2 cellular contexts compared by ENCODE assay signal in the genomic region with DNA sequence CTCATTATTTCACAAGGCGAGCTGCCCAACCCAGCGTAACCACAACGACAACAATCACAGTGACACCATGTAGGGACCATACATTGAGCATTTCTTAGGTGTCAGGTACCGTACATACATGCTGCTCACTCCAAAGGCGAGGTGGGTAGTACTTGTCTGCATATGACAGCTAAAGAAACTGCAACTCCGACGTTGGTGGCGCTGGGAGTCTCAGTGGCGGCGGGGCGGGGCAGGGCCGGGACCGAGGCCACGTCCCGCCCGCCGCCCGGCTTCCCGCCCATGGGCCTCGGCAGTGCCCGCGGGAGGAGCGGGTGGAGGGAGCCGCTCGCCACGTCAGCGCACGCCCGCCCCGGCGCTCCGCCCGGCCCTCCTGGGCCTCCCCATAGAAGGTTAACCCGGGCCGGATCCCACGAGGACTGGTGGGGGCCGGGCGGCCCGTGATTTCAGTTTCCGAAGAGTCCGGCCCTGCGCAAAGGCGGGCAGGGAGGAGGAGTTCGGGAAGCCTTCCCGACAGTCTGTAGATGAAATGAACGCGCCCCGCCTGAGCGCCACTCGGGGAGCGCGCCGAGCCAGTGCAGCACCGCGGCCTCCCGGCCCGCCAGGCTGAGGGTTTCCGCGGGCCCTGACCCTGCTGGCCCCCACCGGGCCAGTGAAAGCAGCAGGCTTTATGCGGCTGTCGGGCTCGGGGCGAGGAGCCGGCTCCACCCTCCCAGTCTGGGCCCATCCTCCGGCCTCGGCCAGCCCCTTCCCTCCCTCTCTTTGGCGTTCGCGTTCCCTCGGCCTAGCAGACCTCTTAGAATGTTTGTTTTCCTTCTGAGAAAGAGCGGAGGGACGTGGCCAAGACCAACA.
TF ChIP-seq lines count a peak whose summit lies in the region.

No MANE protein-coding gene starts in this region.

TF ChIP-seq in HEK293, 187 proteins besides CTCF, POLR2A, EP300 and RAD21 (continued from another document and continues in another):
- TF ChIP-seq ZIC2 (tag by site-specific recombination; IDR thresholded peaks at IDR 0.05) (peak; percentile 41; the same call in 1 of the 2 replicates), ZBTB48 (tag by site-specific recombination; IDR thresholded peaks at IDR 0.05) (peak; percentile 28; the same call in 1 of the 2 replicates), GLIS2 (tag by site-specific recombination; IDR thresholded peaks at IDR 0.05) (peak; percentile 93), ZNF266 (tag by site-specific recombination; IDR thresholded peaks at IDR 0.05; ENCODE audit: low read depth) (no peak), TRIM28 (IDR thresholded peaks at IDR 0.05; ENCODE audit: borderline replicate concordance, low read length) (peak; percentile 58; the same call in 1 of the 2 replicates), KLF16 (tag by site-specific recombination; IDR thresholded peaks at IDR 0.05) (peak; percentile 64), HOXA7 (CRISPR knock-in tag; IDR thresholded peaks at IDR 0.05; ENCODE audit: borderline replicate concordance) (no peak), KLF10 (tag by site-specific recombination; IDR thresholded peaks at IDR 0.05) (peak; percentile 41; the same call in 1 of the 2 replicates), KLF9 (tag by site-specific recombination; IDR thresholded peaks at IDR 0.05; ENCODE audit: low read depth) (0 out of 2 replicates have a peak, but pooled peaks have one; percentile 34), ZNF184 (tag by site-specific recombination; IDR thresholded peaks at IDR 0.05) (peak; percentile 65), ZNF785 (tag by site-specific recombination; IDR thresholded peaks at IDR 0.05) (no peak), ZNF654 (tag by site-specific recombination; IDR thresholded peaks at IDR 0.05; ENCODE audit: low read depth) (no peak), KLF7 (tag by site-specific recombination; IDR thresholded peaks at IDR 0.05; ENCODE audit: borderline replicate concordance) (peak; percentile 34; the same call in 1 of the 2 replicates), ZSCAN30 (tag by site-specific recombination; IDR thresholded peaks at IDR 0.05) (peak; percentile 43), KLF8 (tag by site-specific recombination; IDR thresholded peaks at IDR 0.05) (peak; percentile 42; the same call in 1 of the 2 replicates)
- TF ChIP-seq, protein P1, sequence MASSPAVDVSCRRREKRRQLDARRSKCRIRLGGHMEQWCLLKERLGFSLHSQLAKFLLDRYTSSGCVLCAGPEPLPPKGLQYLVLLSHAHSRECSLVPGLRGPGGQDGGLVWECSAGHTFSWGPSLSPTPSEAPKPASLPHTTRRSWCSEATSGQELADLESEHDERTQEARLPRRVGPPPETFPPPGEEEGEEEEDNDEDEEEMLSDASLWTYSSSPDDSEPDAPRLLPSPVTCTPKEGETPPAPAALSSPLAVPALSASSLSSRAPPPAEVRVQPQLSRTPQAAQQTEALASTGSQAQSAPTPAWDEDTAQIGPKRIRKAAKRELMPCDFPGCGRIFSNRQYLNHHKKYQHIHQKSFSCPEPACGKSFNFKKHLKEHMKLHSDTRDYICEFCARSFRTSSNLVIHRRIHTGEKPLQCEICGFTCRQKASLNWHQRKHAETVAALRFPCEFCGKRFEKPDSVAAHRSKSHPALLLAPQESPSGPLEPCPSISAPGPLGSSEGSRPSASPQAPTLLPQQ (tag by site-specific recombination; IDR thresholded peaks at IDR 0.05): peak; percentile 88
- TF ChIP-seq, protein P2, sequence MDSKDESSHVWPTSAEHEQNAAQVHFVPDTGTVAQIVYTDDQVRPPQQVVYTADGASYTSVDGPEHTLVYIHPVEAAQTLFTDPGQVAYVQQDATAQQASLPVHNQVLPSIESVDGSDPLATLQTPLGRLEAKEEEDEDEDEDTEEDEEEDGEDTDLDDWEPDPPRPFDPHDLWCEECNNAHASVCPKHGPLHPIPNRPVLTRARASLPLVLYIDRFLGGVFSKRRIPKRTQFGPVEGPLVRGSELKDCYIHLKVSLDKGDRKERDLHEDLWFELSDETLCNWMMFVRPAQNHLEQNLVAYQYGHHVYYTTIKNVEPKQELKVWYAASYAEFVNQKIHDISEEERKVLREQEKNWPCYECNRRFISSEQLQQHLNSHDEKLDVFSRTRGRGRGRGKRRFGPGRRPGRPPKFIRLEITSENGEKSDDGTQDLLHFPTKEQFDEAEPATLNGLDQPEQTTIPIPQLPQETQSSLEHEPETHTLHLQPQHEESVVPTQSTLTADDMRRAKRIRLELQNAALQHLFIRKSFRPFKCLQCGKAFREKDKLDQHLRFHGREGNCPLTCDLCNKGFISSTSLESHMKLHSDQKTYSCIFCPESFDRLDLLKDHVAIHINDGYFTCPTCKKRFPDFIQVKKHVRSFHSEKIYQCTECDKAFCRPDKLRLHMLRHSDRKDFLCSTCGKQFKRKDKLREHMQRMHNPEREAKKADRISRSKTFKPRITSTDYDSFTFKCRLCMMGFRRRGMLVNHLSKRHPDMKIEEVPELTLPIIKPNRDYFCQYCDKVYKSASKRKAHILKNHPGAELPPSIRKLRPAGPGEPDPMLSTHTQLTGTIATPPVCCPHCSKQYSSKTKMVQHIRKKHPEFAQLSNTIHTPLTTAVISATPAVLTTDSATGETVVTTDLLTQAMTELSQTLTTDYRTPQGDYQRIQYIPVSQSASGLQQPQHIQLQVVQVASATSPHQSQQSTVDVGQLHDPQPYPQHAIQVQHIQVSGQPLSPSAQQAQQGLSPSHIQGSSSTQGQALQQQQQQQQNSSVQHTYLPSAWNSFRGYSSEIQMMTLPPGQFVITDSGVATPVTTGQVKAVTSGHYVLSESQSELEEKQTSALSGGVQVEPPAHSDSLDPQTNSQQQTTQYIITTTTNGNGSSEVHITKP (tag by site-specific recombination; IDR thresholded peaks at IDR 0.05): peak; percentile 46; the same call in 1 of the 2 replicates
- TF ChIP-seq, protein P3, sequence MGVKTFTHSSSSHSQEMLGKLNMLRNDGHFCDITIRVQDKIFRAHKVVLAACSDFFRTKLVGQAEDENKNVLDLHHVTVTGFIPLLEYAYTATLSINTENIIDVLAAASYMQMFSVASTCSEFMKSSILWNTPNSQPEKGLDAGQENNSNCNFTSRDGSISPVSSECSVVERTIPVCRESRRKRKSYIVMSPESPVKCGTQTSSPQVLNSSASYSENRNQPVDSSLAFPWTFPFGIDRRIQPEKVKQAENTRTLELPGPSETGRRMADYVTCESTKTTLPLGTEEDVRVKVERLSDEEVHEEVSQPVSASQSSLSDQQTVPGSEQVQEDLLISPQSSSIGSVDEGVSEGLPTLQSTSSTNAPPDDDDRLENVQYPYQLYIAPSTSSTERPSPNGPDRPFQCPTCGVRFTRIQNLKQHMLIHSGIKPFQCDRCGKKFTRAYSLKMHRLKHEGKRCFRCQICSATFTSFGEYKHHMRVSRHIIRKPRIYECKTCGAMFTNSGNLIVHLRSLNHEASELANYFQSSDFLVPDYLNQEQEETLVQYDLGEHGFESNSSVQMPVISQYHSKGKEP (tag by site-specific recombination; IDR thresholded peaks at IDR 0.05): peak; percentile 42; the same call in 1 of the 2 replicates
- TF ChIP-seq, protein P4, sequence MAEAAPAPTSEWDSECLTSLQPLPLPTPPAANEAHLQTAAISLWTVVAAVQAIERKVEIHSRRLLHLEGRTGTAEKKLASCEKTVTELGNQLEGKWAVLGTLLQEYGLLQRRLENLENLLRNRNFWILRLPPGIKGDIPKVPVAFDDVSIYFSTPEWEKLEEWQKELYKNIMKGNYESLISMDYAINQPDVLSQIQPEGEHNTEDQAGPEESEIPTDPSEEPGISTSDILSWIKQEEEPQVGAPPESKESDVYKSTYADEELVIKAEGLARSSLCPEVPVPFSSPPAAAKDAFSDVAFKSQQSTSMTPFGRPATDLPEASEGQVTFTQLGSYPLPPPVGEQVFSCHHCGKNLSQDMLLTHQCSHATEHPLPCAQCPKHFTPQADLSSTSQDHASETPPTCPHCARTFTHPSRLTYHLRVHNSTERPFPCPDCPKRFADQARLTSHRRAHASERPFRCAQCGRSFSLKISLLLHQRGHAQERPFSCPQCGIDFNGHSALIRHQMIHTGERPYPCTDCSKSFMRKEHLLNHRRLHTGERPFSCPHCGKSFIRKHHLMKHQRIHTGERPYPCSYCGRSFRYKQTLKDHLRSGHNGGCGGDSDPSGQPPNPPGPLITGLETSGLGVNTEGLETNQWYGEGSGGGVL (tag by site-specific recombination; IDR thresholded peaks at IDR 0.05): peak; percentile 44

TF ChIP-seq in GM12878, 131 proteins besides CTCF, POLR2A, EP300 and RAD21 (continued from another document and continues in another):
- TF ChIP-seq, protein P5, sequence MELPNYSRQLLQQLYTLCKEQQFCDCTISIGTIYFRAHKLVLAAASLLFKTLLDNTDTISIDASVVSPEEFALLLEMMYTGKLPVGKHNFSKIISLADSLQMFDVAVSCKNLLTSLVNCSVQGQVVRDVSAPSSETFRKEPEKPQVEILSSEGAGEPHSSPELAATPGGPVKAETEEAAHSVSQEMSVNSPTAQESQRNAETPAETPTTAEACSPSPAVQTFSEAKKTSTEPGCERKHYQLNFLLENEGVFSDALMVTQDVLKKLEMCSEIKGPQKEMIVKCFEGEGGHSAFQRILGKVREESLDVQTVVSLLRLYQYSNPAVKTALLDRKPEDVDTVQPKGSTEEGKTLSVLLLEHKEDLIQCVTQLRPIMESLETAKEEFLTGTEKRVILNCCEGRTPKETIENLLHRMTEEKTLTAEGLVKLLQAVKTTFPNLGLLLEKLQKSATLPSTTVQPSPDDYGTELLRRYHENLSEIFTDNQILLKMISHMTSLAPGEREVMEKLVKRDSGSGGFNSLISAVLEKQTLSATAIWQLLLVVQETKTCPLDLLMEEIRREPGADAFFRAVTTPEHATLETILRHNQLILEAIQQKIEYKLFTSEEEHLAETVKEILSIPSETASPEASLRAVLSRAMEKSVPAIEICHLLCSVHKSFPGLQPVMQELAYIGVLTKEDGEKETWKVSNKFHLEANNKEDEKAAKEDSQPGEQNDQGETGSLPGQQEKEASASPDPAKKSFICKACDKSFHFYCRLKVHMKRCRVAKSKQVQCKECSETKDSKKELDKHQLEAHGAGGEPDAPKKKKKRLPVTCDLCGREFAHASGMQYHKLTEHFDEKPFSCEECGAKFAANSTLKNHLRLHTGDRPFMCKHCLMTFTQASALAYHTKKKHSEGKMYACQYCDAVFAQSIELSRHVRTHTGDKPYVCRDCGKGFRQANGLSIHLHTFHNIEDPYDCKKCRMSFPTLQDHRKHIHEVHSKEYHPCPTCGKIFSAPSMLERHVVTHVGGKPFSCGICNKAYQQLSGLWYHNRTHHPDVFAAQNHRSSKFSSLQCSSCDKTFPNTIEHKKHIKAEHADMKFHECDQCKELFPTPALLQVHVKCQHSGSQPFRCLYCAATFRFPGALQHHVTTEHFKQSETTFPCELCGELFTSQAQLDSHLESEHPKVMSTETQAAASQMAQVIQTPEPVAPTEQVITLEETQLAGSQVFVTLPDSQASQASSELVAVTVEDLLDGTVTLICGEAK (IDR thresholded peaks at IDR 0.05; ENCODE audit: borderline replicate concordance): no peak
- TF ChIP-seq CBX3 (IDR thresholded peaks at IDR 0.05; ENCODE audit: borderline replicate concordance, low read depth) (no peak), POLR2AphosphoS5 (IDR thresholded peaks at IDR 0.05; ENCODE audit: low read length) (peak; percentile 62), CHD4 (IDR thresholded peaks at IDR 0.05) (no peak), DPF2 (IDR thresholded peaks at IDR 0.05) (peak; percentile 76; the same call in 1 of the 2 replicates), PAX5 (IDR thresholded peaks at IDR 0.05; ENCODE audit: borderline replicate concordance, low read depth, low read length) (peak; percentile 67; the same call in 1 of the 2 replicates), RUNX3 (IDR thresholded peaks at IDR 0.05; ENCODE audit: low read length) (peak; percentile 68), ETV6 (conservative IDR thresholded peaks at IDR 0.05 in 1 of 2, IDR thresholded peaks at IDR 0.05 in 1 of 2; ENCODE audit: borderline replicate concordance in 1 of 2, low read depth in 1 of 2) (0 out of 4 replicates have a peak, but pooled peaks of 1 of the 2 experiments have one; percentile 4)
- TF ChIP-seq, protein P6, sequence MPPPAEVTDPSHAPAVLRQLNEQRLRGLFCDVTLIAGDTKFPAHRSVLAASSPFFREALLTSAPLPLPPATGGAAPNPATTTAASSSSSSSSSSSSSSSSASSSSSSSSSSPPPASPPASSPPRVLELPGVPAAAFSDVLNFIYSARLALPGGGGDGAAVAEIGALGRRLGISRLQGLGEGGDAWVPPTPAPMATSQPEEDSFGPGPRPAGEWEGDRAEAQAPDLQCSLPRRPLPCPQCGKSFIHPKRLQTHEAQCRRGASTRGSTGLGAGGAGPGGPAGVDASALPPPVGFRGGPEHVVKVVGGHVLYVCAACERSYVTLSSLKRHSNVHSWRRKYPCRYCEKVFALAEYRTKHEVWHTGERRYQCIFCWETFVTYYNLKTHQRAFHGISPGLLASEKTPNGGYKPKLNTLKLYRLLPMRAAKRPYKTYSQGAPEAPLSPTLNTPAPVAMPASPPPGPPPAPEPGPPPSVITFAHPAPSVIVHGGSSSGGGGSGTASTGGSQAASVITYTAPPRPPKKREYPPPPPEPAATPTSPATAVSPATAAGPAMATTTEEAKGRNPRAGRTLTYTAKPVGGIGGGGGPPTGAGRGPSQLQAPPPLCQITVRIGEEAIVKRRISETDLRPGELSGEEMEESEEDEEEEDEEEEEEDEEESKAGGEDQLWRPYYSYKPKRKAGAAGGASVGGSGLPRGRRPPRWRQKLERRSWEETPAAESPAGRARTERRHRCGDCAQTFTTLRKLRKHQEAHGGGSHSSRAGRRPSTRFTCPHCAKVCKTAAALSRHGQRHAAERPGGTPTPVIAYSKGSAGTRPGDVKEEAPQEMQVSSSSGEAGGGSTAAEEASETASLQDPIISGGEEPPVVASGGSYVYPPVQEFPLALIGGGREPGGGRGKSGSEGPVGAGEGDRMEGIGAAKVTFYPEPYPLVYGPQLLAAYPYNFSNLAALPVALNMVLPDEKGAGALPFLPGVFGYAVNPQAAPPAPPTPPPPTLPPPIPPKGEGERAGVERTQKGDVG (CRISPR knock-in tag; IDR thresholded peaks at IDR 0.05): no peak
- TF ChIP-seq, protein P7, sequence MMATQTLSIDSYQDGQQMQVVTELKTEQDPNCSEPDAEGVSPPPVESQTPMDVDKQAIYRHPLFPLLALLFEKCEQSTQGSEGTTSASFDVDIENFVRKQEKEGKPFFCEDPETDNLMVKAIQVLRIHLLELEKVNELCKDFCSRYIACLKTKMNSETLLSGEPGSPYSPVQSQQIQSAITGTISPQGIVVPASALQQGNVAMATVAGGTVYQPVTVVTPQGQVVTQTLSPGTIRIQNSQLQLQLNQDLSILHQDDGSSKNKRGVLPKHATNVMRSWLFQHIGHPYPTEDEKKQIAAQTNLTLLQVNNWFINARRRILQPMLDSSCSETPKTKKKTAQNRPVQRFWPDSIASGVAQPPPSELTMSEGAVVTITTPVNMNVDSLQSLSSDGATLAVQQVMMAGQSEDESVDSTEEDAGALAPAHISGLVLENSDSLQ (IDR thresholded peaks at IDR 0.05): peak; percentile 59
- TF ChIP-seq, protein P8, sequence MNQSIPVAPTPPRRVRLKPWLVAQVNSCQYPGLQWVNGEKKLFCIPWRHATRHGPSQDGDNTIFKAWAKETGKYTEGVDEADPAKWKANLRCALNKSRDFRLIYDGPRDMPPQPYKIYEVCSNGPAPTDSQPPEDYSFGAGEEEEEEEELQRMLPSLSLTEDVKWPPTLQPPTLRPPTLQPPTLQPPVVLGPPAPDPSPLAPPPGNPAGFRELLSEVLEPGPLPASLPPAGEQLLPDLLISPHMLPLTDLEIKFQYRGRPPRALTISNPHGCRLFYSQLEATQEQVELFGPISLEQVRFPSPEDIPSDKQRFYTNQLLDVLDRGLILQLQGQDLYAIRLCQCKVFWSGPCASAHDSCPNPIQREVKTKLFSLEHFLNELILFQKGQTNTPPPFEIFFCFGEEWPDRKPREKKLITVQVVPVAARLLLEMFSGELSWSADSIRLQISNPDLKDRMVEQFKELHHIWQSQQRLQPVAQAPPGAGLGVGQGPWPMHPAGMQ (IDR thresholded peaks at IDR 0.05; ENCODE audit: borderline replicate concordance): no peak
- TF ChIP-seq, protein P9, sequence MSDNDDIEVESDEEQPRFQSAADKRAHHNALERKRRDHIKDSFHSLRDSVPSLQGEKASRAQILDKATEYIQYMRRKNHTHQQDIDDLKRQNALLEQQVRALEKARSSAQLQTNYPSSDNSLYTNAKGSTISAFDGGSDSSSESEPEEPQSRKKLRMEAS (IDR thresholded peaks at IDR 0.05; ENCODE audit: low read depth, low read length): no peak
